21 cellular contexts compared by ENCODE assay signal in the genomic region with DNA sequence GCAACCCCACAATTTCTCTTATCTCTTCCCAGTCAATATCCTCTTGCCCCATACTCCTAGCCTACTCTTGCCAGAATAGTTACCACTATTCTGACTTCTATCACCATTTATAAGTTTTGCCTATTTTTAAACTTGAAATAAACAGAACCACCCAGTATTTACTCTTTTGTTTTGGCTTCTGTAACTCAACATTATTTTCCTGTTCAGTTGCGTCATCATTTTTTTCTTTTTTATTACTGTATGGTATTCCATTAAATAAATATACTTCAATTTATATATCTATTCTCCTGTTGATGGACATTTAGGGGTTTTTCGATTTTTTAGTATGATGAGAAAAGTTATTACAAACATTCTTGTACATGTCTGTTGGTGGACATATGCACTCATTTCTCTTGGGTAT.
DNase-seq lines count a peak whose midpoint lies in the region; ATAC-seq, FAIRE-seq and TF ChIP-seq lines count a peak whose summit lies in the region.
"Had no signal": no experiment of that assay in that cellular context is flagged by ENCODE, and none has a peak within 500 bp of the region (broad histone marks: within the 10 kb centered on the region; RNA-seq: fewer than 3 reads in every experiment).

No MANE protein-coding gene starts in this region.

- H3K9me3 ChIP-seq in HEK293 (ENCODE audit: control insufficient read depth, insufficient read depth, low read depth, low read length) (no peaks in the 10 kb centered on the region), PC-9 (ENCODE audit: insufficient read depth, low read depth) (no peaks in the 10 kb centered on the region; the same call in 1 of the 2 replicates), K562 (replicated peaks; ENCODE audit: control insufficient read depth, insufficient read depth, low read depth, low read length) (no peaks in the 10 kb centered on the region)
- H3K9me3 ChIP-seq: Caco-2 had no signal

- H3K4me3 ChIP-seq in HEK293 (ENCODE audit: low read depth, low read length) (no peak overlapping the region), PC-9 (no peak overlapping the region), K562 (no peak overlapping the region)
- H3K4me3 ChIP-seq: GM23338 had no signal

- TF ChIP-seq RAD21 in K562 (CRISPR knock-in tag; conservative IDR thresholded peaks at IDR 0.05 in 1 of 2, IDR thresholded peaks at IDR 0.05 in 1 of 2) = no peak

- no peak for DNase-seq in Calu3
- no peak for DNase-seq in PC-9
- no peak for DNase-seq in K562 (ENCODE audit: extremely low read depth in 1 of 4, low spot score in 3 of 4)
- DNase-seq in HEK293T (ENCODE audit: extremely low spot score) = no peak
- DNase-seq: ACHN; Caco-2; CD4-positive, alpha-beta T cell; DMS153; DMS79; GDM1; H7 had no signal

- no peak for TF ChIP-seq POLR2A in K562 (conservative IDR thresholded peaks at IDR 0.05)

- no peak for FAIRE-seq in K562 (lab: Jason Lieb, UNC)
- FAIRE-seq: A204.1, GM12892, GM18507, HTR-8/SVneo had no signal

- H3F3A ChIP-seq in PC-9 (ENCODE audit: insufficient read depth, low read depth) = peaks cover 29% of the 10 kb centered on the region

- H3K4me2 ChIP-seq in PC-9 = peak overlapping the region; percentile 71
- H3K4me2 ChIP-seq in K562 (ENCODE audit: insufficient read depth, low read length) = no peak overlapping the region
- H3K4me2 ChIP-seq: GM23338, KMS-11 had no signal

- H3K4me1 Mint-ChIP-seq in Calu3 (ENCODE audit: low read depth, unreplicated experiment) = peaks cover 60% of the 10 kb centered on the region

- H3K4me1 ChIP-seq in HEK293 (ENCODE audit: control insufficient read depth, insufficient read depth, low read length) = peaks cover 10% of the 10 kb centered on the region
- H3K4me1 ChIP-seq in PC-9 (replicated peaks; ENCODE audit: insufficient read depth) = peaks cover 37% of the 10 kb centered on the region
- H3K4me1 ChIP-seq in K562 (replicated peaks in 1 of 2; ENCODE audit: control insufficient read depth in 2 of 2, insufficient read depth in 2 of 2, low read length in 2 of 2) = no peaks in the 10 kb centered on the region

- H3K9me1 ChIP-seq in K562 (ENCODE audit: control insufficient read depth, insufficient read depth, low read length) = no peaks in the 10 kb centered on the region

- H3K9me3 Mint-ChIP-seq in Calu3 (ENCODE audit: low read depth, unreplicated experiment) = no peaks in the 10 kb centered on the region
- H3K9me3 Mint-ChIP-seq: CD4-positive, alpha-beta T cell; GM23338 had no signal

- no TSS peak for BruUV-seq in Calu3 (replicated peaks; lab: Mats Ljungman, UMichigan)
- BruUV-seq in PC-9 (replicated peaks; lab: Mats Ljungman, UMichigan) = no TSS peak
- BruUV-seq in K562 (replicated peaks; lab: Mats Ljungman, UMichigan) = no TSS peak

- H3K9me2 ChIP-seq in PC-9 (ENCODE audit: insufficient read depth) = no peaks in the 10 kb centered on the region

- no peak overlapping the region for H3K9ac ChIP-seq in K562 (ENCODE audit: insufficient read depth in 1 of 2, low read depth in 2 of 2, low read length in 2 of 2)
- H3K9ac ChIP-seq: KMS-11 had no signal

- no peaks in the 10 kb centered on the region for H4K20me1 ChIP-seq in PC-9 (ENCODE audit: insufficient read depth)
- H4K20me1 ChIP-seq in K562 (replicated peaks; ENCODE audit: control insufficient read depth, insufficient read depth, low read length) = no peaks in the 10 kb centered on the region

- no peak for TF ChIP-seq EP300 in K562 (IDR thresholded peaks at IDR 0.05; ENCODE audit: low read length)

- POLR2A ChIA-PET in HEK293 (lab: Yijun Ruan, JAX) = no interaction called here
- POLR2A ChIA-PET in PC-9 (lab: Charles Lee; ENCODE audit: unreplicated experiment) = no interaction called here
- POLR2A ChIA-PET in K562 (lab: Yijun Ruan, JAX) = interaction anchor here (0.5 kb wide), 1 partner anchor 10 kb away, joined by 3 read pairs; no protein-coding TSS in a partner anchor
- POLR2A ChIA-PET in HEK293T (lab: Yijun Ruan, JAX) = no interaction called here

- peak overlapping the region; percentile 22 for H3K27ac Mint-ChIP-seq in Calu3 (ENCODE audit: unreplicated experiment)
- H3K27ac Mint-ChIP-seq: CD4-positive, alpha-beta T cell; GM23338 had no signal

- intact Hi-C loops in Calu3 (cut with micrococcal nuclease; ENCODE audit: unreplicated experiment) = loop anchor here (5.0 kb wide), 1 partner anchor 51 kb away; no protein-coding TSS in a partner anchor
- intact Hi-C loops in PC-9 (cut with micrococcal nuclease; ENCODE audit: unreplicated experiment) = loop anchor here (2.0 to 10.0 kb wide), 2 partner anchors 23 to 99 kb away; no protein-coding TSS in a partner anchor
- intact Hi-C loops in K562 (cut with micrococcal nuclease) = no loop called here

- CTCF ChIA-PET in Calu3 (lab: Charles Lee) (interaction anchor here (0.7 kb wide), 2 partner anchors 9 to 27 kb away, joined by 3 to 5 read pairs; no protein-coding TSS in a partner anchor), HEK293 (lab: Yijun Ruan, JAX) (no interaction called here), PC-9 (lab: Charles Lee) (no interaction called here), K562 (lab: Yijun Ruan, JAX; ENCODE audit: low intra/inter-chr PET ratio) (no interaction called here), HEK293T (lab: Yijun Ruan, JAX) (interaction anchor here (0.7 kb wide), 1 partner anchor 909 kb away, joined by 4 read pairs; no protein-coding TSS in a partner anchor)

- 46% methylated on average over 2 of the region's 2 CpGs for WGBS in K562 (ENCODE audit: insufficient coverage, low coverage, missing lambda C conversion rate)

- peaks cover 9% of the 10 kb centered on the region for H3K36me3 Mint-ChIP-seq in Calu3 (ENCODE audit: insufficient read depth, unreplicated experiment)

- H2AFZ ChIP-seq in PC-9 = no peak overlapping the region
- no peak overlapping the region for H2AFZ ChIP-seq in K562 (ENCODE audit: low read depth, low read length)
- H2AFZ ChIP-seq: GM23338 had no signal

- in situ Hi-C loops in K562 (cut with MboI) = no loop called here

- H3K27me3 ChIP-seq in PC-9 (ENCODE audit: insufficient read depth, low read depth) (no peaks in the 10 kb centered on the region), K562 (ENCODE audit: control insufficient read depth in 2 of 2, insufficient read depth in 2 of 2, low read length in 2 of 2) (no peaks in the 10 kb centered on the region; a peak in 1 of 5 replicates)

- TF ChIP-seq CTCF in Calu3 (IDR thresholded peaks at IDR 0.05; ENCODE audit: unreplicated experiment) (no peak), HEK293 (tag by site-specific recombination; IDR thresholded peaks at IDR 0.05) (no peak), PC-9 (conservative IDR thresholded peaks at IDR 0.05) (no peak), K562 (IDR thresholded peaks at IDR 0.05 in 2 of 3, conservative IDR thresholded peaks at IDR 0.05 in 1 of 3; ENCODE audit: insufficient read depth in 2 of 3, low read depth in 1 of 3, low read length in 3 of 3) (no peak)

- no peak overlapping the region for H3K4me3 Mint-ChIP-seq in Calu3 (ENCODE audit: low read depth, unreplicated experiment)
- H3K4me3 Mint-ChIP-seq: CD4-positive, alpha-beta T cell; GM23338 had no signal

- no peaks in the 10 kb centered on the region for H3K36me3 ChIP-seq in HEK293 (ENCODE audit: control insufficient read depth in 2 of 2, insufficient read depth in 1 of 2, low read length in 2 of 2)
- H3K36me3 ChIP-seq in PC-9 (ENCODE audit: low read depth) = no peaks in the 10 kb centered on the region
- H3K36me3 ChIP-seq in K562 (ENCODE audit: control insufficient read depth, insufficient read depth, low read length) = no peaks in the 10 kb centered on the region

- ATAC-seq in K562 (no peak), HG03457 (IDR thresholded peaks at IDR 0.05; ENCODE audit: unreplicated experiment) (no peak)
- ATAC-seq: GM23338, HCT116 had no signal

- H3K27ac ChIP-seq in HEK293 (ENCODE audit: extremely low read depth, low read depth, low read length) = no peak overlapping the region
- peak overlapping the region; percentile 97 for H3K27ac ChIP-seq in PC-9
- no peak overlapping the region for H3K27ac ChIP-seq in K562 (ENCODE audit: extremely low read depth, low read depth, low read length)
- H3K27ac ChIP-seq: C4-2B, KMS-11 had no signal

- no peaks in the 10 kb centered on the region for H3K27me3 Mint-ChIP-seq in Calu3 (ENCODE audit: unreplicated experiment)
- H3K27me3 Mint-ChIP-seq: CD4-positive, alpha-beta T cell had no signal

- H3K79me2 ChIP-seq in PC-9 (ENCODE audit: low read depth) (no peaks in the 10 kb centered on the region), K562 (ENCODE audit: control insufficient read depth, insufficient read depth, low read length) (no peaks in the 10 kb centered on the region)

TF ChIP-seq in HEK293, 187 proteins besides CTCF, POLR2A, EP300 and RAD21:
- TF ChIP-seq ZNF791 (tag by site-specific recombination; IDR thresholded peaks at IDR 0.05) (no peak), YY2 (tag by site-specific recombination; IDR thresholded peaks at IDR 0.05) (no peak), FEZF1 (tag by site-specific recombination; IDR thresholded peaks at IDR 0.05) (no peak), ZNF140 (tag by site-specific recombination; IDR thresholded peaks at IDR 0.05) (peak; percentile 54)

TF ChIP-seq in K562, 482 proteins besides CTCF, POLR2A, EP300 and RAD21 (continues in another document):
- TF ChIP-seq ZNF707 (CRISPR knock-in tag; conservative IDR thresholded peaks at IDR 0.05) (no peak), CEBPB (tag; IDR thresholded peaks at IDR 0.05) (peak; percentile 50), CEBPG (CRISPR knock-in tag; IDR thresholded peaks at IDR 0.05) (no peak), CEBPG (tag; conservative IDR thresholded peaks at IDR 0.05 in 1 of 2, IDR thresholded peaks at IDR 0.05 in 1 of 2) (peak in 1 of 2 experiments; percentile 47; a peak in 1 of 4 replicates)

TF ChIP-seq in HEK293T, 16 proteins besides CTCF, POLR2A, EP300 and RAD21:
- no peak for TF ChIP-seq SUZ12 (IDR thresholded peaks at IDR 0.05)
- no peak for TF ChIP-seq HDGF (IDR thresholded peaks at IDR 0.05; ENCODE audit: borderline replicate concordance)
- no peak for TF ChIP-seq FOXM1 (IDR thresholded peaks at IDR 0.05; ENCODE audit: borderline replicate concordance)
- no peak for TF ChIP-seq FOXA1 (IDR thresholded peaks at IDR 0.05)
- no peak for TF ChIP-seq LEF1 (IDR thresholded peaks at IDR 0.05; ENCODE audit: borderline replicate concordance)
- no peak for TF ChIP-seq BHLHE40 (IDR thresholded peaks at IDR 0.05; ENCODE audit: borderline replicate concordance)
- TF ChIP-seq ARNT (IDR thresholded peaks at IDR 0.05) = no peak
- no peak for TF ChIP-seq TARDBP (IDR thresholded peaks at IDR 0.05)
- no peak for TF ChIP-seq FOXK2 (IDR thresholded peaks at IDR 0.05)
- TF ChIP-seq SP1 (IDR thresholded peaks at IDR 0.05) = no peak
- TF ChIP-seq L3MBTL2 (conservative IDR thresholded peaks at IDR 0.05) = no peak

Comparison
In these comparisons a context has a peak if more than half of its experiments do, and no peak if none do; other contexts are left out.
1. CTCF ChIA-PET loops: an anchor here in Calu3 (0.7 kb wide) and HEK293T (0.7 kb wide); none called in HEK293, PC-9 and K562.